19 cellular contexts compared by ENCODE assay signal in the genomic region with DNA sequence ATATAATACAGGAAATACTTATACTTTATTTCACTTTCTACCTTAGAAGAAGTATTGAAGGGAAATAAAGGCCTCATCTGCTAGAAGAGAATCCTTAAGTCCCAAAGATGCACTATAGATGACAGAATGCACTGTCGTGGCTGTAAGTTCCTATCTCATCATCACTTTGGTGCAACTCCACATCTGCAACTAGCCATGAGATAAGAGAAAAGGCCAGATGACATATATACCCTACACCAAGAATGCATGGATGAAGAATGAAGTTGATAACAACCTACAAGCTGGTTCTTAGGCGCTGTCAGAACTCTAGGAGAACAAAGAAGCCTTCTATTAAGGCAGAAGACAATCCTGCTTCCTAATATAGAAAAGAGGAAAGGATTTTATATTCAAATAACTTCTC. TPM values are rescaled to one million over a fixed set of nuclear protein-coding genes. Genes with fewer than 3 reads are reported as not detected.
"Had no signal": no experiment of that assay in that cellular context is flagged by ENCODE, and none has a peak within 500 bp of the region (broad histone marks: within the 10 kb centered on the region; RNA-seq: fewer than 3 reads in every experiment).

No MANE protein-coding gene starts in this region.

- H3K4me3 ChIP-seq: esophagus muscularis mucosa, lung, thyroid gland, upper lobe of left lung, uterus had no signal

- H3K27ac ChIP-seq: parathyroid adenoma, thyroid gland, upper lobe of left lung had no signal

- DNase-seq: effector memory CD4-positive, alpha-beta T cell; hippocampal formation; kidney glomerular epithelial cell; mesenchymal stem cell; naive B cell; occipital lobe; small intestine; stimulated activated CD4-positive, alpha-beta T cell treated with anti-CD3 and anti-CD28 coated beads, Interleukin-12 subunit alpha, Interleukin-12 subunit beta, amount 100 ng/mL, for 4 hours; stimulated activated CD4-positive, alpha-beta T cell treated with anti-CD3 and anti-CD28 coated beads, Interleukin-2, amount 100 ng/mL, for 48 hours; stimulated activated naive CD4-positive, alpha-beta T cell treated with Interleukin-2 at 50 U/mL for 16 hours; thyroid gland; upper lobe of left lung; uterus had no signal

- H3K27me3 ChIP-seq: esophagus muscularis mucosa, thyroid gland, upper lobe of left lung, uterus had no signal

- ATAC-seq: left lobe of liver had no signal

- H3K27me3 Mint-ChIP-seq: naive B cell had no signal

- H3K4me3 Mint-ChIP-seq: naive B cell, nephron had no signal

- H3K4me1 ChIP-seq: parathyroid adenoma, thyroid gland, uterus had no signal

- H3K36me3 ChIP-seq: esophagus muscularis mucosa, thyroid gland, upper lobe of left lung, uterus had no signal

- H3K9me3 ChIP-seq: esophagus muscularis mucosa, thyroid gland, upper lobe of left lung, uterus had no signal

- H3K27ac Mint-ChIP-seq: nephron had no signal

RNA-seq across cellular contexts. Expression of a gene that starts 11.6 kb away (rescaled TPM):
- total RNA-seq: pulmonary artery endothelial cell had no signal
